29 cellular contexts compared by ENCODE assay signal in genomic region chr2:196279496-196279895, GRCh38.
DNase-seq lines count a peak whose midpoint lies in the region; ATAC-seq, FAIRE-seq and TF ChIP-seq lines count a peak whose summit lies in the region.
"Had no signal": no experiment of that assay in that cellular context is flagged by ENCODE, and none has a peak within 500 bp of the region (broad histone marks: within the 10 kb centered on the region; RNA-seq: fewer than 3 reads in every experiment).

No MANE protein-coding gene starts in this region.

- intact Hi-C loops in colonic mucosa (cut with DNase I), result loop anchor here (5.0 to 10.0 kb wide), 2 partner anchors 125 to 202 kb away; no protein-coding TSS in a partner anchor
- intact Hi-C loops in CD8-positive, alpha-beta T cell (cut with DNase I, micrococcal nuclease), result loop anchor here in 1 of 2 experiments (5.0 kb wide), 3 partner anchors 57 to 147 kb away; no protein-coding TSS in a partner anchor
- intact Hi-C loops in activated CD4-positive, alpha-beta T cell treated with anti-CD3 and anti-CD28 coated beads, Interleukin-2, amount 10 ng/mL, durations not matched to agents 24 days and 14 days (cut with micrococcal nuclease), result no loop called here

- H3K27me3 Mint-ChIP-seq in activated naive CD8-positive, alpha-beta T cell, result no peaks in the 10 kb centered on the region
- no peaks in the 10 kb centered on the region for H3K27me3 Mint-ChIP-seq in activated naive CD8-positive, alpha-beta T cell treated with anti-CD3 and anti-CD28 coated beads for 36 hours
- no peaks in the 10 kb centered on the region for H3K27me3 Mint-ChIP-seq in astrocyte (ENCODE audit: low read depth, unreplicated experiment)
- H3K27me3 Mint-ChIP-seq in CD8-positive, alpha-beta T cell (ENCODE audit: low read depth), result no peaks in the 10 kb centered on the region
- no peaks in the 10 kb centered on the region for H3K27me3 Mint-ChIP-seq in activated CD4-positive, alpha-beta T cell treated with anti-CD3 and anti-CD28 coated beads, Interleukin-2, amount 10 ng/mL, durations not matched to agents 24 days and 14 days
- H3K27me3 Mint-ChIP-seq: IgD-negative memory B cell, progenitor cell of endocrine pancreas had no signal

- H3K4me3 Mint-ChIP-seq in activated naive CD8-positive, alpha-beta T cell, result no peak overlapping the region
- no peak overlapping the region for H3K4me3 Mint-ChIP-seq in activated naive CD8-positive, alpha-beta T cell treated with anti-CD3 and anti-CD28 coated beads for 36 hours
- no peak overlapping the region for H3K4me3 Mint-ChIP-seq in astrocyte (ENCODE audit: unreplicated experiment)
- no peak overlapping the region for H3K4me3 Mint-ChIP-seq in CD8-positive, alpha-beta T cell
- no peak overlapping the region for H3K4me3 Mint-ChIP-seq in activated CD4-positive, alpha-beta T cell treated with anti-CD3 and anti-CD28 coated beads, Interleukin-2, amount 10 ng/mL, durations not matched to agents 24 days and 14 days
- H3K4me3 Mint-ChIP-seq: IgD-negative memory B cell; neural crest cell; T-helper 2 cell treated with Interferon-gamma antibody and Interleukin-4, amounts not matched to agents 5 μg/mL and 100 μg/mL, for 36 hours had no signal

- peak overlapping the region; percentile 73 for H3K27ac Mint-ChIP-seq in activated naive CD8-positive, alpha-beta T cell
- no peak overlapping the region for H3K27ac Mint-ChIP-seq in activated naive CD8-positive, alpha-beta T cell treated with anti-CD3 and anti-CD28 coated beads for 36 hours
- H3K27ac Mint-ChIP-seq in astrocyte (ENCODE audit: unreplicated experiment), result peak overlapping the region; percentile 99
- no peak overlapping the region for H3K27ac Mint-ChIP-seq in CD8-positive, alpha-beta T cell
- no peak overlapping the region for H3K27ac Mint-ChIP-seq in activated CD4-positive, alpha-beta T cell treated with anti-CD3 and anti-CD28 coated beads, Interleukin-2, amount 10 ng/mL, durations not matched to agents 24 days and 14 days
- H3K27ac Mint-ChIP-seq: progenitor cell of endocrine pancreas; T-helper 2 cell treated with Interferon-gamma antibody and Interleukin-4, amounts not matched to agents 5 μg/mL and 100 μg/mL, for 36 hours had no signal

- H3K27ac ChIP-seq in astrocyte (ENCODE audit: low read depth, low read length) (peak overlapping the region; percentile 51), colonic mucosa (no peak overlapping the region)
- no peak overlapping the region for H3K27ac ChIP-seq in CD8-positive, alpha-beta T cell (ENCODE audit: low read depth, low read length)
- H3K27ac ChIP-seq: coronary artery, RWPE1, sigmoid colon, upper lobe of right lung, WERI-Rb-1 had no signal

- H3K9me3 Mint-ChIP-seq in activated naive CD8-positive, alpha-beta T cell (ENCODE audit: low read depth), result no peaks in the 10 kb centered on the region
- peaks cover 10% of the 10 kb centered on the region for H3K9me3 Mint-ChIP-seq in activated naive CD8-positive, alpha-beta T cell treated with anti-CD3 and anti-CD28 coated beads for 36 hours
- peaks cover 3% of the 10 kb centered on the region for H3K9me3 Mint-ChIP-seq in astrocyte (ENCODE audit: unreplicated experiment)
- no peaks in the 10 kb centered on the region for H3K9me3 Mint-ChIP-seq in CD8-positive, alpha-beta T cell
- peaks cover 3% of the 10 kb centered on the region for H3K9me3 Mint-ChIP-seq in activated CD4-positive, alpha-beta T cell treated with anti-CD3 and anti-CD28 coated beads, Interleukin-2, amount 10 ng/mL, durations not matched to agents 24 days and 14 days
- H3K9me3 Mint-ChIP-seq: IgD-negative memory B cell; T-helper 2 cell treated with Interferon-gamma antibody and Interleukin-4, amounts not matched to agents 5 μg/mL and 100 μg/mL, for 36 hours had no signal

- H3K4me3 ChIP-seq in astrocyte (ENCODE audit: insufficient read depth, low read depth, low read length) (no peak overlapping the region), colonic mucosa (no peak overlapping the region)
- no peak overlapping the region for H3K4me3 ChIP-seq in CD8-positive, alpha-beta T cell (ENCODE audit: low read depth, low read length)
- H3K4me3 ChIP-seq: coronary artery, lung, sigmoid colon, upper lobe of right lung had no signal

- FAIRE-seq in astrocyte (lab: Jason Lieb, UNC), result no peak
- FAIRE-seq: bronchial epithelial cell, D721Med had no signal

- DNase-seq in activated naive CD8-positive, alpha-beta T cell treated with anti-CD3 and anti-CD28 coated beads for 36 hours, result no peak
- DNase-seq in astrocyte (ENCODE audit: low read depth) (peak; percentile 41), kidney tubule cell (ENCODE audit: low spot score) (peak; percentile 89), colonic mucosa (no peak)
- DNase-seq in CD8-positive, alpha-beta T cell, result no peak
- DNase-seq in activated CD4-positive, alpha-beta T cell treated with anti-CD3 and anti-CD28 coated beads, Interleukin-2, amount 10 ng/mL, durations not matched to agents 24 days and 14 days, result no peak
- DNase-seq: activated CD8-positive, alpha-beta memory T cell treated with anti-CD3 and anti-CD28 coated beads, Interleukin-2, amount 50 U/mL, for 4 hours; activated gamma-delta T cell; C1 segment of cervical spinal cord; head of caudate nucleus; NCI-H1105; NCI-H1930; NCI-H774; sigmoid colon; stimulated activated CD8-positive, alpha-beta memory T cell treated with anti-CD3 and anti-CD28 coated beads, Interleukin-4, amount 100 ng/mL, for 48 hours; upper lobe of right lung; WERI-Rb-1 had no signal

- H2AFZ ChIP-seq in astrocyte (ENCODE audit: low read depth, low read length), result no peak overlapping the region

- no peaks in the 10 kb centered on the region for H4K20me1 ChIP-seq in astrocyte (ENCODE audit: insufficient read depth, low read length)

- H3K27me3 ChIP-seq in astrocyte (ENCODE audit: insufficient read depth, low read length) (no peaks in the 10 kb centered on the region), colonic mucosa (no peaks in the 10 kb centered on the region)
- no peaks in the 10 kb centered on the region for H3K27me3 ChIP-seq in CD8-positive, alpha-beta T cell (ENCODE audit: insufficient read depth, low read length)
- H3K27me3 ChIP-seq: sigmoid colon, upper lobe of right lung had no signal

- no peak for ATAC-seq in GM18870 (IDR thresholded peaks at IDR 0.05; ENCODE audit: unreplicated experiment)
- ATAC-seq in CD8-positive, alpha-beta T cell, result no peak
- ATAC-seq: HCT116, upper lobe of right lung had no signal

- POLR2A ChIA-PET in CD8-positive, alpha-beta T cell (lab: Charles Lee), result interaction anchor here (1.1 kb wide), 1 partner anchor 113 kb away, joined by 3 read pairs; no protein-coding TSS in a partner anchor

- peaks cover 42% of the 10 kb centered on the region for H3K4me1 Mint-ChIP-seq in activated naive CD8-positive, alpha-beta T cell (ENCODE audit: low read depth)
- H3K4me1 Mint-ChIP-seq in activated naive CD8-positive, alpha-beta T cell treated with anti-CD3 and anti-CD28 coated beads for 36 hours, result peaks cover 46% of the 10 kb centered on the region
- peaks cover 32% of the 10 kb centered on the region for H3K4me1 Mint-ChIP-seq in astrocyte (ENCODE audit: low read depth, unreplicated experiment)
- peaks cover 27% of the 10 kb centered on the region for H3K4me1 Mint-ChIP-seq in CD8-positive, alpha-beta T cell (ENCODE audit: low read depth)
- H3K4me1 Mint-ChIP-seq in activated CD4-positive, alpha-beta T cell treated with anti-CD3 and anti-CD28 coated beads, Interleukin-2, amount 10 ng/mL, durations not matched to agents 24 days and 14 days, result peaks cover 39% of the 10 kb centered on the region

- H3K9ac ChIP-seq in astrocyte (ENCODE audit: low read length) (no peak overlapping the region), colonic mucosa (ENCODE audit: low read depth in 2 of 2, low read length in 2 of 2) (no peak overlapping the region)

- TF ChIP-seq CTCF in astrocyte (IDR thresholded peaks at IDR 0.05; ENCODE audit: insufficient read depth, low read depth, low read length) (no peak), colonic mucosa (IDR thresholded peaks at IDR 0.05) (no peak)
- TF ChIP-seq CTCF in CD8-positive, alpha-beta T cell (IDR thresholded peaks at IDR 0.05), result no peak

- H3K9me3 ChIP-seq in astrocyte (ENCODE audit: insufficient read depth, low read depth, low read length) (no peaks in the 10 kb centered on the region), colonic mucosa (no peaks in the 10 kb centered on the region)
- H3K9me3 ChIP-seq in CD8-positive, alpha-beta T cell (ENCODE audit: low read length), result no peaks in the 10 kb centered on the region
- H3K9me3 ChIP-seq: sigmoid colon, upper lobe of right lung had no signal

- peaks cover 21% of the 10 kb centered on the region for H3K4me1 ChIP-seq in astrocyte (ENCODE audit: insufficient read depth, low read length)
- peaks cover 2% of the 10 kb centered on the region for H3K4me1 ChIP-seq in colonic mucosa
- peaks cover 24% of the 10 kb centered on the region for H3K4me1 ChIP-seq in CD8-positive, alpha-beta T cell (ENCODE audit: insufficient read depth, low read length)

- peaks cover 2% of the 10 kb centered on the region for H3K36me3 Mint-ChIP-seq in activated naive CD8-positive, alpha-beta T cell
- H3K36me3 Mint-ChIP-seq in activated naive CD8-positive, alpha-beta T cell treated with anti-CD3 and anti-CD28 coated beads for 36 hours, result peaks cover 12% of the 10 kb centered on the region
- H3K36me3 Mint-ChIP-seq in astrocyte (ENCODE audit: low read depth, unreplicated experiment), result no peaks in the 10 kb centered on the region
- H3K36me3 Mint-ChIP-seq in CD8-positive, alpha-beta T cell, result no peaks in the 10 kb centered on the region
- peaks cover 2% of the 10 kb centered on the region for H3K36me3 Mint-ChIP-seq in activated CD4-positive, alpha-beta T cell treated with anti-CD3 and anti-CD28 coated beads, Interleukin-2, amount 10 ng/mL, durations not matched to agents 24 days and 14 days (ENCODE audit: low read depth)

- no peak overlapping the region for H3K4me2 ChIP-seq in astrocyte (ENCODE audit: low read length)

- no peaks in the 10 kb centered on the region for H3K79me2 ChIP-seq in astrocyte (ENCODE audit: insufficient read depth, low read length)

- H3K36me3 ChIP-seq in astrocyte (ENCODE audit: insufficient read depth, low read length), result no peaks in the 10 kb centered on the region
- no peaks in the 10 kb centered on the region for H3K36me3 ChIP-seq in colonic mucosa
- H3K36me3 ChIP-seq in CD8-positive, alpha-beta T cell (ENCODE audit: insufficient read depth, low read length), result no peaks in the 10 kb centered on the region
- H3K36me3 ChIP-seq: sigmoid colon, upper lobe of right lung, WERI-Rb-1 had no signal

- CTCF ChIA-PET in CD8-positive, alpha-beta T cell (lab: Charles Lee), result interaction anchor here (3.5 to 6.3 kb wide), 4 partner anchors 59 to 202 kb away, joined by 19 to 58 read pairs (median 26); no protein-coding TSS in a partner anchor

Comparison
In these comparisons a context has a peak if more than half of its experiments do, and no peak if none do; other contexts are left out.
1. H3K27ac Mint-ChIP-seq: peak in activated naive CD8-positive, alpha-beta T cell (single experiment) and astrocyte (single experiment); none in activated naive CD8-positive, alpha-beta T cell treated with anti-CD3 and anti-CD28 coated beads for 36 hours (single experiment), CD8-positive, alpha-beta T cell (single experiment) and activated CD4-positive, alpha-beta T cell treated with anti-CD3 and anti-CD28 coated beads, Interleukin-2, amount 10 ng/mL, durations not matched to agents 24 days and 14 days (single experiment).
2. DNase-seq: peak in astrocyte (single experiment) and kidney tubule cell (single experiment); none in activated naive CD8-positive, alpha-beta T cell treated with anti-CD3 and anti-CD28 coated beads for 36 hours (single experiment), colonic mucosa (single experiment), CD8-positive, alpha-beta T cell (0 of 7) and activated CD4-positive, alpha-beta T cell treated with anti-CD3 and anti-CD28 coated beads, Interleukin-2, amount 10 ng/mL, durations not matched to agents 24 days and 14 days (single experiment).